ENCODE assay signal across 10 cellular contexts in genomic region chr9:135939351-135940265, GRCh38. TPM values are rescaled to one million over a fixed set of nuclear protein-coding genes. Genes with fewer than 3 reads are reported as not detected.
A peak's percentile ranks its signal among the peaks of the same experiment; 100 is the strongest.
DNase-seq lines count a peak whose midpoint lies in the region; ATAC-seq and TF ChIP-seq lines count a peak whose summit lies in the region.
"Had no signal": no experiment of that assay in that cellular context is flagged by ENCODE, and none has a peak within 500 bp of the region (broad histone marks: within the 10 kb centered on the region; RNA-seq: fewer than 3 reads in every experiment).

No MANE protein-coding gene starts in this region.

- CTCF ChIA-PET in naive thymus-derived CD4-positive, alpha-beta T cell (lab: Charles Lee) = interaction anchor here (0.6 kb wide), 1 partner anchor 1937 kb away, joined by 3 read pairs; no protein-coding TSS in a partner anchor

- peaks cover 0 to 3% (median 0%) of the 10 kb centered on the region in 3 experiments for H3K9me3 ChIP-seq in naive thymus-derived CD4-positive, alpha-beta T cell (ENCODE audit: control insufficient read depth in 2 of 3, low read length in 3 of 3)

- no peaks in the 10 kb centered on the region for H3K27me3 Mint-ChIP-seq in activated T-cell treated with anti-CD3 and anti-CD28 coated beads, Interleukin-2, amount 50 U/mL, for 24 hours
- H3K27me3 Mint-ChIP-seq in naive thymus-derived CD4-positive, alpha-beta T cell = peaks cover 0 to 4% (median 0%) of the 10 kb centered on the region in 5 donors
- no peaks in the 10 kb centered on the region for H3K27me3 Mint-ChIP-seq in stimulated activated naive B cell treated with anti-CD40 and anti-IgM and Interleukin-4, amounts not matched to agents 10 μg/mL and 1 μg/mL and 100 μg/mL, for 72 hours
- H3K27me3 Mint-ChIP-seq in type B pancreatic cell = no peaks in the 10 kb centered on the region

- POLR2A ChIA-PET in naive thymus-derived CD4-positive, alpha-beta T cell (lab: Charles Lee) = no interaction called here

- peak; percentile 75 for ATAC-seq in naive thymus-derived CD4-positive, alpha-beta T cell
- peak; percentile 27 to 39 for ATAC-seq in stimulated activated naive B cell treated with anti-CD40 and anti-IgM and Interleukin-4, amounts not matched to agents 10 μg/mL and 1 μg/mL and 100 μg/mL, for 72 hours (replicated peaks)
- no peak for ATAC-seq in GM21723 (IDR thresholded peaks at IDR 0.05; ENCODE audit: unreplicated experiment)
- ATAC-seq: foreskin keratinocyte had no signal

- H3K27me3 ChIP-seq in naive thymus-derived CD4-positive, alpha-beta T cell (ENCODE audit: control insufficient read depth in 2 of 2, insufficient read depth in 2 of 2, low read length in 2 of 2) = no peaks in the 10 kb centered on the region
- H3K27me3 ChIP-seq: foreskin keratinocyte had no signal

- peak overlapping the region; percentile 51 for H3K27ac ChIP-seq in naive thymus-derived CD4-positive, alpha-beta T cell (ENCODE audit: low read depth, low read length)
- H3K27ac ChIP-seq: foreskin keratinocyte had no signal

- H3K4me1 Mint-ChIP-seq in activated T-cell treated with anti-CD3 and anti-CD28 coated beads, Interleukin-2, amount 50 U/mL, for 24 hours (ENCODE audit: low read depth) = peaks cover 14% of the 10 kb centered on the region
- peaks cover 3 to 9% (median 6%) of the 10 kb centered on the region in 7 donors for H3K4me1 Mint-ChIP-seq in naive thymus-derived CD4-positive, alpha-beta T cell
- peaks cover 8 to 9% of the 10 kb centered on the region in 2 donors for H3K4me1 Mint-ChIP-seq in stimulated activated naive B cell treated with anti-CD40 and anti-IgM and Interleukin-4, amounts not matched to agents 10 μg/mL and 1 μg/mL and 100 μg/mL, for 72 hours
- H3K4me1 Mint-ChIP-seq in type B pancreatic cell (ENCODE audit: unreplicated experiment) = no peaks in the 10 kb centered on the region

- H3K27ac Mint-ChIP-seq in activated T-cell treated with anti-CD3 and anti-CD28 coated beads, Interleukin-2, amount 50 U/mL, for 24 hours = peak overlapping the region; percentile 99
- H3K27ac Mint-ChIP-seq in naive thymus-derived CD4-positive, alpha-beta T cell = peak overlapping the region in 8 of 9 donors; percentile 62 to 97 (median 91)
- H3K27ac Mint-ChIP-seq in stimulated activated naive B cell treated with anti-CD40 and anti-IgM and Interleukin-4, amounts not matched to agents 10 μg/mL and 1 μg/mL and 100 μg/mL, for 72 hours = peak overlapping the region; percentile 86
- no peak overlapping the region for H3K27ac Mint-ChIP-seq in type B pancreatic cell

- H3K9me3 Mint-ChIP-seq in activated T-cell treated with anti-CD3 and anti-CD28 coated beads, Interleukin-2, amount 50 U/mL, for 24 hours = peaks cover 4% of the 10 kb centered on the region
- peaks cover 0 to 6% (median 0%) of the 10 kb centered on the region in 11 donors for H3K9me3 Mint-ChIP-seq in naive thymus-derived CD4-positive, alpha-beta T cell
- peaks cover 0 to 5% of the 10 kb centered on the region in 2 donors for H3K9me3 Mint-ChIP-seq in stimulated activated naive B cell treated with anti-CD40 and anti-IgM and Interleukin-4, amounts not matched to agents 10 μg/mL and 1 μg/mL and 100 μg/mL, for 72 hours
- no peaks in the 10 kb centered on the region for H3K9me3 Mint-ChIP-seq in type B pancreatic cell

- no peaks in the 10 kb centered on the region for H3K4me1 ChIP-seq in naive thymus-derived CD4-positive, alpha-beta T cell (ENCODE audit: control insufficient read depth in 2 of 2, insufficient read depth in 2 of 2, low read length in 2 of 2)
- H3K4me1 ChIP-seq: foreskin keratinocyte had no signal

- peak in 3 of 5 experiments; percentile 24 to 82 (median 47) for DNase-seq in T-helper 2 cell
- peak; percentile 75 for DNase-seq in activated T-cell treated with anti-CD3 and anti-CD28 coated beads, Interleukin-2, amount 50 U/mL, for 24 hours
- peak in 3 of 9 donors; percentile 10 to 59 (median 10) for DNase-seq in naive thymus-derived CD4-positive, alpha-beta T cell
- DNase-seq in stimulated activated naive B cell treated with anti-CD40 and anti-IgM and Interleukin-4, amounts not matched to agents 10 μg/mL and 1 μg/mL and 100 μg/mL, for 72 hours = no peak
- no peak for DNase-seq in type B pancreatic cell (ENCODE audit: extremely low spot score, unreplicated experiment)
- no peak for DNase-seq in HuH-7.5 (ENCODE audit: low spot score)
- DNase-seq: foreskin keratinocyte, mammary epithelial cell, NCI-H524 had no signal

- H3K36me3 Mint-ChIP-seq in activated T-cell treated with anti-CD3 and anti-CD28 coated beads, Interleukin-2, amount 50 U/mL, for 24 hours (ENCODE audit: low read depth) = peaks cover 93% of the 10 kb centered on the region
- H3K36me3 Mint-ChIP-seq in naive thymus-derived CD4-positive, alpha-beta T cell = peaks cover 8 to 62% (median 41%) of the 10 kb centered on the region in 5 donors
- peaks cover 57 to 72% of the 10 kb centered on the region in 2 donors for H3K36me3 Mint-ChIP-seq in stimulated activated naive B cell treated with anti-CD40 and anti-IgM and Interleukin-4, amounts not matched to agents 10 μg/mL and 1 μg/mL and 100 μg/mL, for 72 hours
- peaks cover 36% of the 10 kb centered on the region for H3K36me3 Mint-ChIP-seq in type B pancreatic cell

- H3K36me3 ChIP-seq in naive thymus-derived CD4-positive, alpha-beta T cell (ENCODE audit: control insufficient read depth in 2 of 3, insufficient read depth in 3 of 3, low read length in 3 of 3) = peaks cover 0 to 67% (median 16%) of the 10 kb centered on the region in 3 experiments

- TF ChIP-seq CTCF in type B pancreatic cell (conservative IDR thresholded peaks at IDR 0.05) = no peak

- no peak overlapping the region for H3K4me3 ChIP-seq in naive thymus-derived CD4-positive, alpha-beta T cell (ENCODE audit: low read length)

- intact Hi-C loops in naive thymus-derived CD4-positive, alpha-beta T cell (cut with micrococcal nuclease) = no loop called here

- peak overlapping the region; percentile 64 for H3K4me3 Mint-ChIP-seq in activated T-cell treated with anti-CD3 and anti-CD28 coated beads, Interleukin-2, amount 50 U/mL, for 24 hours
- peak overlapping the region in 5 of 10 donors; percentile 5 to 76 (median 44) for H3K4me3 Mint-ChIP-seq in naive thymus-derived CD4-positive, alpha-beta T cell
- H3K4me3 Mint-ChIP-seq in stimulated activated naive B cell treated with anti-CD40 and anti-IgM and Interleukin-4, amounts not matched to agents 10 μg/mL and 1 μg/mL and 100 μg/mL, for 72 hours = peak overlapping the region; percentile 1 to 66
- no peak overlapping the region for H3K4me3 Mint-ChIP-seq in type B pancreatic cell

RNA-seq across cellular contexts. Expression of gene UBAC1, which starts 21.6 kb away (rescaled TPM):
- total RNA-seq in naive thymus-derived CD4-positive, alpha-beta T cell = 10 to 100 TPM; 28.6 to 36.1 (median 32.2) TPM
- 10 to 100 TPM; 19.6 to 24.8 TPM for polyA plus RNA-seq in naive thymus-derived CD4-positive, alpha-beta T cell
- 34.5 and 45.2 TPM in 2 replicates for total RNA-seq in type B pancreatic cell (ENCODE audit: low replicate concordance)

RNA-seq across cellular contexts. Expression of gene CAMSAP1, which starts 32.3 kb away (rescaled TPM):
- total RNA-seq in naive thymus-derived CD4-positive, alpha-beta T cell = 10 to 100 TPM; 16.4 to 34.3 (median 23.6) TPM
- polyA plus RNA-seq in naive thymus-derived CD4-positive, alpha-beta T cell = 1 to 10 TPM in 1 of 2 donors, under 1 TPM in 1; 0.65 to 4.0 TPM
- total RNA-seq in type B pancreatic cell (ENCODE audit: low replicate concordance) = 33.9 and 58.2 TPM in 2 replicates

Comparison
In these comparisons a context has a peak if more than half of its experiments do, and no peak if none do; other contexts are left out.
1. DNase-seq: peak in T-helper 2 cell (3 of 5) and activated T-cell treated with anti-CD3 and anti-CD28 coated beads, Interleukin-2, amount 50 U/mL, for 24 hours (single experiment); none in stimulated activated naive B cell treated with anti-CD40 and anti-IgM and Interleukin-4, amounts not matched to agents 10 μg/mL and 1 μg/mL and 100 μg/mL, for 72 hours (single experiment), type B pancreatic cell (single experiment) and HuH-7.5 (single experiment).